Comparison of ENCODE assay signal across 18 cellular contexts in the genomic region with DNA sequence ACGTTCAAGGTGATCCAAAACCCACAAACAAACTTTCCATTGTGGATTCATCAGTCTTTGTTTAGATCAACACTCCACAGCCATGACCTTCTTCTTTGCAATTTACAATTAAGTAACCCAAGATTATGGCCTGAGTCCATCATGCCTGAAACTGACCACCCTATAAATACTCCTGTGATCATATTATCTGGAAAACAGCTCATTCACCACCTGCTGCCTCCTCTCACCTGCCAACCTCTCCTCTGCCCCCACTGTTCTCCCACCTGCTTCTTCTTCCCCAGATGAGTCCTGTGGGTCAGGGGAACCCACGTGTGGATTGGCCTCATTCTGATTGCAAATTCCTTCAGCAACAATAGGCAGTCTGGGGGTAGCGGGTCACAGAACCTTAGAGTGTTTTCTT.
DNase-seq lines count a peak whose midpoint lies in the region; ATAC-seq and TF ChIP-seq lines count a peak whose summit lies in the region.
"Had no signal": no experiment of that assay in that cellular context is flagged by ENCODE, and none has a peak within 500 bp of the region (broad histone marks: within the 10 kb centered on the region; RNA-seq: fewer than 3 reads in every experiment).

No MANE protein-coding gene starts in this region.

- CTCF ChIA-PET in IMR-90 (lab: Yijun Ruan, JAX) = interaction anchor here (0.7 to 1.3 kb wide), 2 partner anchors 13 to 199 kb away, joined by 3 read pairs; no protein-coding TSS in a partner anchor

- H2BK15ac ChIP-seq in IMR-90 (ENCODE audit: low read depth, low read length) = 0 out of 3 replicates have a peak overlapping the region, but pooled peaks have one; percentile 13

- H2BK120ac ChIP-seq in IMR-90 (ENCODE audit: low read depth, low read length) = no peak overlapping the region

- in situ Hi-C loops in IMR-90 (cut with MboI; ENCODE audit: low sequenced_read_pairs) (no loop called here), ACHN (cut with HindIII; ENCODE audit: low pct_ligation_motif_present, low pct_unique_long_range_greater_than_20kb, low sequenced_read_pairs) (no loop called here)

- no peak for TF ChIP-seq EP300 in gastroesophageal sphincter (IDR thresholded peaks at IDR 0.05)
- TF ChIP-seq EP300 in sigmoid colon (IDR thresholded peaks at IDR 0.05) = no peak

- DNase-seq in IMR-90 (no peak), SJSA1 (ENCODE audit: low read depth in 1 of 2, low spot score in 2 of 2) (no peak), sigmoid colon (no peak), body of pancreas (no peak), ACHN (no peak)
- DNase-seq: activated CD4-positive, alpha-beta T cell treated with anti-CD3 and anti-CD28 coated beads for 48 hours; activated CD8-positive, alpha-beta memory T cell treated with anti-CD3 and anti-CD28 coated beads, Interleukin-2, amount 50 U/mL, for 48 hours; activated gamma-delta T cell treated with Interleukin-2 at 50 U/mL for 16 hours; endodermal cell; NCI-H1092 treated with DMSO at 0.1 percent for 48 hours; NCI-H2171 treated with DMSO at 0.1 percent for 48 hours; NCI-H82; Peyer's patch; retina had no signal

- H4K91ac ChIP-seq in IMR-90 (ENCODE audit: insufficient read depth, low read depth, low read length) = no peak overlapping the region

- H3K4ac ChIP-seq in IMR-90 (ENCODE audit: low read depth, low read length) = 0 out of 2 replicates have a peak overlapping the region, but pooled peaks have one; percentile 16

- no peak overlapping the region for H2AFZ ChIP-seq in IMR-90 (replicated peaks; ENCODE audit: low read length, poor library complexity)
- H2AFZ ChIP-seq: hepatocyte had no signal

- no peaks in the 10 kb centered on the region for H3K36me3 ChIP-seq in IMR-90 (ENCODE audit: control insufficient read depth, insufficient read depth, low read length)
- no peaks in the 10 kb centered on the region; the same call in 1 of the 2 replicates for H3K36me3 ChIP-seq in SJSA1
- no peaks in the 10 kb centered on the region for H3K36me3 ChIP-seq in gastroesophageal sphincter
- no peaks in the 10 kb centered on the region for H3K36me3 ChIP-seq in sigmoid colon
- H3K36me3 ChIP-seq in body of pancreas (replicated peaks in 1 of 2; ENCODE audit: insufficient read depth in 1 of 2, low read depth in 2 of 2) = no peaks in the 10 kb centered on the region
- H3K36me3 ChIP-seq: Peyer's patch had no signal

- H2AK9ac ChIP-seq in IMR-90 (replicated peaks; ENCODE audit: low read depth, low read length, poor library complexity) = peak overlapping the region; percentile 76

- H3K56ac ChIP-seq in IMR-90 (ENCODE audit: extremely low read depth, insufficient read depth, low read length) = no peak overlapping the region

- no peaks in the 10 kb centered on the region for H4K20me1 ChIP-seq in IMR-90 (ENCODE audit: insufficient read depth, low read length)

- H3K27ac ChIP-seq in IMR-90 (ENCODE audit: insufficient read depth, low read length) (no peak overlapping the region), SJSA1 (peak overlapping the region; percentile 22; the same call in 1 of the 2 replicates), gastroesophageal sphincter (peak overlapping the region in 3 of 4 donors; percentile 42 to 57 (median 56)), sigmoid colon (peak overlapping the region; percentile 6 to 55 (median 9)), body of pancreas (peak overlapping the region in 2 of 4 donors; percentile 35 to 42)
- H3K27ac ChIP-seq: hepatocyte, Peyer's patch had no signal

- no peak for TF ChIP-seq CTCF in IMR-90 (conservative IDR thresholded peaks at IDR 0.05; ENCODE audit: low read depth, low read length)
- TF ChIP-seq CTCF in gastroesophageal sphincter (IDR thresholded peaks at IDR 0.05) = no peak
- TF ChIP-seq CTCF in sigmoid colon (IDR thresholded peaks at IDR 0.05) = no peak
- no peak for TF ChIP-seq CTCF in body of pancreas (IDR thresholded peaks at IDR 0.05)

- no peak overlapping the region for H4K5ac ChIP-seq in IMR-90 (ENCODE audit: low read depth, low read length)

- peaks cover 0 to 4% of the 10 kb centered on the region in 2 experiments; a peak in 1 of 4 replicates for H3K79me1 ChIP-seq in IMR-90 (ENCODE audit: low read depth in 1 of 2, low read length in 2 of 2)

- POLR2A ChIA-PET in IMR-90 (lab: Charles Lee; ENCODE audit: unreplicated experiment) = no interaction called here

- BruUV-seq in IMR-90 (replicated peaks; lab: Mats Ljungman, UMichigan) = no TSS peak

- TF ChIP-seq POLR2A in IMR-90 (IDR thresholded peaks at IDR 0.05; ENCODE audit: low read depth, low read length) = no peak
- TF ChIP-seq POLR2A in gastroesophageal sphincter (IDR thresholded peaks at IDR 0.05) = no peak
- no peak for TF ChIP-seq POLR2A in sigmoid colon (IDR thresholded peaks at IDR 0.05)
- no peak for TF ChIP-seq POLR2A in body of pancreas (IDR thresholded peaks at IDR 0.05)

- no peak overlapping the region for H4K8ac ChIP-seq in IMR-90 (ENCODE audit: low read depth in 2 of 2, low read length in 2 of 2)

- H3K4me3 ChIP-seq in IMR-90 (ENCODE audit: insufficient read depth, low read depth, low read length) = no peak overlapping the region
- H3K4me3 ChIP-seq in SJSA1 = no peak overlapping the region
- H3K4me3 ChIP-seq in gastroesophageal sphincter = no peak overlapping the region
- no peak overlapping the region for H3K4me3 ChIP-seq in sigmoid colon
- no peak overlapping the region for H3K4me3 ChIP-seq in body of pancreas
- H3K4me3 ChIP-seq: hepatocyte, Peyer's patch had no signal

- H3K9me1 ChIP-seq in IMR-90 (ENCODE audit: insufficient read depth, low read length) = peaks cover 3% of the 10 kb centered on the region; the same call in 1 of the 2 replicates

- H3K4me1 ChIP-seq in IMR-90 (ENCODE audit: control insufficient read depth, insufficient read depth, low read length) = peaks cover 2% of the 10 kb centered on the region; the same call in 1 of the 2 replicates
- peaks cover 11% of the 10 kb centered on the region for H3K4me1 ChIP-seq in SJSA1 (replicated peaks)
- H3K4me1 ChIP-seq in gastroesophageal sphincter = peaks cover 9 to 17% (median 16%) of the 10 kb centered on the region in 3 donors
- H3K4me1 ChIP-seq in sigmoid colon = peaks cover 0 to 8% (median 0%) of the 10 kb centered on the region in 4 donors
- H3K4me1 ChIP-seq in body of pancreas = peaks cover 11% of the 10 kb centered on the region
- H3K4me1 ChIP-seq: Peyer's patch had no signal

- no peak overlapping the region for H3K18ac ChIP-seq in IMR-90 (ENCODE audit: low read depth, low read length)

- ATAC-seq in IMR-90 (ENCODE audit: low read depth) (no peak), gastroesophageal sphincter (no peak), body of pancreas (no peak), HG03025 (IDR thresholded peaks at IDR 0.05; ENCODE audit: low FRiP score, unreplicated experiment) (no peak), GM18870 (IDR thresholded peaks at IDR 0.05; ENCODE audit: unreplicated experiment) (no peak)

- no peak overlapping the region for H3K9ac ChIP-seq in IMR-90 (ENCODE audit: low read depth, low read length)

- intact Hi-C loops in IMR-90 (cut with micrococcal nuclease) (no loop called here), sigmoid colon (cut with DNase I) (no loop called here), body of pancreas (cut with DNase I) (no loop called here)

- no peak for TF ChIP-seq RAD21 in IMR-90 (IDR thresholded peaks at IDR 0.05; ENCODE audit: low read length)

- 0 out of 2 replicates have a peak, but pooled peaks cover 1% of the 10 kb centered on the region for H3K27me3 ChIP-seq in IMR-90 (ENCODE audit: control insufficient read depth, insufficient read depth, low read length)
- no peaks in the 10 kb centered on the region for H3K27me3 ChIP-seq in SJSA1 (replicated peaks)
- H3K27me3 ChIP-seq in gastroesophageal sphincter = no peaks in the 10 kb centered on the region
- H3K27me3 ChIP-seq in sigmoid colon = no peaks in the 10 kb centered on the region
- no peaks in the 10 kb centered on the region for H3K27me3 ChIP-seq in body of pancreas
- H3K27me3 ChIP-seq: hepatocyte, Peyer's patch had no signal

- H2AK5ac ChIP-seq in IMR-90 (ENCODE audit: low read depth, low read length) = peak overlapping the region; percentile 48; the same call in 1 of the 2 replicates

- WGBS in IMR-90 (ENCODE audit: extremely low coverage in 2 of 2, insufficient read length in 1 of 2), 2 experiments = 100% methylated on average over 1 of the region's 3 CpGs; no CpG with 5 or more reads in 1 of the 2 experiments
- 73 to 81% methylated on average over 2 to 3 of the region's 3 CpGs for WGBS in gastroesophageal sphincter (ENCODE audit: low coverage in 1 of 2), 2 donors
- 86% methylated on average over 3 of the region's 3 CpGs for WGBS in sigmoid colon, 2 donors
- 67 to 74% methylated on average over 3 of the region's 3 CpGs for WGBS in body of pancreas, 2 donors

- no peak overlapping the region for H2BK5ac ChIP-seq in IMR-90 (ENCODE audit: low read depth, low read length, poor library complexity, severe bottlenecking)

- no peak overlapping the region for H3K23ac ChIP-seq in IMR-90 (ENCODE audit: low read depth, low read length)

- peak overlapping the region; percentile 7; the same call in 1 of the 2 replicates for H3K4me2 ChIP-seq in IMR-90 (ENCODE audit: low read depth, low read length)
- H3K4me2 ChIP-seq: hepatocyte had no signal

- no peaks in the 10 kb centered on the region for H3K9me3 ChIP-seq in IMR-90 (ENCODE audit: control insufficient read depth, insufficient read depth, low read length)
- no peaks in the 10 kb centered on the region for H3K9me3 ChIP-seq in SJSA1 (replicated peaks)
- H3K9me3 ChIP-seq in gastroesophageal sphincter = no peaks in the 10 kb centered on the region
- no peaks in the 10 kb centered on the region for H3K9me3 ChIP-seq in sigmoid colon
- no peaks in the 10 kb centered on the region for H3K9me3 ChIP-seq in body of pancreas
- H3K9me3 ChIP-seq: Peyer's patch had no signal

- no peak overlapping the region; the same call in 1 of the 2 replicates for H3K14ac ChIP-seq in IMR-90 (replicated peaks; ENCODE audit: low read depth, low read length)

- dilution Hi-C loops in IMR-90 (cut with HindIII; ENCODE audit: low sequenced_read_pairs, unreplicated experiment) = no loop called here

- H2BK20ac ChIP-seq in IMR-90 (ENCODE audit: low read depth, low read length) = no peak overlapping the region; the same call in 1 of the 2 replicates

TF ChIP-seq in IMR-90, 13 proteins besides CTCF, POLR2A, EP300 and RAD21 (continues in another document):
- TF ChIP-seq, protein P1, sequence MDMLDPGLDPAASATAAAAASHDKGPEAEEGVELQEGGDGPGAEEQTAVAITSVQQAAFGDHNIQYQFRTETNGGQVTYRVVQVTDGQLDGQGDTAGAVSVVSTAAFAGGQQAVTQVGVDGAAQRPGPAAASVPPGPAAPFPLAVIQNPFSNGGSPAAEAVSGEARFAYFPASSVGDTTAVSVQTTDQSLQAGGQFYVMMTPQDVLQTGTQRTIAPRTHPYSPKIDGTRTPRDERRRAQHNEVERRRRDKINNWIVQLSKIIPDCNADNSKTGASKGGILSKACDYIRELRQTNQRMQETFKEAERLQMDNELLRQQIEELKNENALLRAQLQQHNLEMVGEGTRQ (IDR thresholded peaks at IDR 0.05; ENCODE audit: low read depth, low read length) = no peak
- no peak for TF ChIP-seq BHLHE40 (IDR thresholded peaks at IDR 0.05; ENCODE audit: low read depth, low read length)
- no peak for TF ChIP-seq MXI1 (IDR thresholded peaks at IDR 0.05; ENCODE audit: borderline replicate concordance, low read depth, low read length)
- no peak for TF ChIP-seq SMC3 (IDR thresholded peaks at IDR 0.05; ENCODE audit: low read depth, low read length)
- TF ChIP-seq FOS (IDR thresholded peaks at IDR 0.05; ENCODE audit: low read depth, low read length) = no peak
- TF ChIP-seq RFX5 (IDR thresholded peaks at IDR 0.05; ENCODE audit: low read depth, low read length) = no peak
